1 cellular context compared by ENCODE assay signal in the genomic region with DNA sequence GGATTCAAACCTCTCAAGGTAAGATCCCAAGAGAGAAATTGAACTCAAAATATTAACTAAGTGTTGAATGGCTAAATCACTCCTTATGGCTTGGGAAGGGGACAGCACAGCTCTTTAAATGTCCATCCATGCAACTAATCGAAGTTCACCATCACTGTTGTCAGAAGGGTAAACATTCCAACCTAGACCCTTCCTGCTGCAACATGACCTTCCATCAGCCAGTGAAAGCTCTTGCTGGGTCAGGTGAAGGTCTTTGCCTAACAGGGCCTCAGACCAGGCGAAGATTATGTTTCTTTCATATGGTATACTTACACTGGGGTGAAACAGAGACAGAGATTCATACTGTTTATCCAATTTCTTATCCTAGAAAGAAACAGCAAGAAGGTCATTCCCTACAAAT.
TF ChIP-seq lines count a peak whose summit lies in the region.

No MANE protein-coding gene starts in this region.

TF ChIP-seq in HepG2, 621 proteins besides CTCF, POLR2A, EP300 and RAD21 (continued from another document):
- TF ChIP-seq, protein P1, sequence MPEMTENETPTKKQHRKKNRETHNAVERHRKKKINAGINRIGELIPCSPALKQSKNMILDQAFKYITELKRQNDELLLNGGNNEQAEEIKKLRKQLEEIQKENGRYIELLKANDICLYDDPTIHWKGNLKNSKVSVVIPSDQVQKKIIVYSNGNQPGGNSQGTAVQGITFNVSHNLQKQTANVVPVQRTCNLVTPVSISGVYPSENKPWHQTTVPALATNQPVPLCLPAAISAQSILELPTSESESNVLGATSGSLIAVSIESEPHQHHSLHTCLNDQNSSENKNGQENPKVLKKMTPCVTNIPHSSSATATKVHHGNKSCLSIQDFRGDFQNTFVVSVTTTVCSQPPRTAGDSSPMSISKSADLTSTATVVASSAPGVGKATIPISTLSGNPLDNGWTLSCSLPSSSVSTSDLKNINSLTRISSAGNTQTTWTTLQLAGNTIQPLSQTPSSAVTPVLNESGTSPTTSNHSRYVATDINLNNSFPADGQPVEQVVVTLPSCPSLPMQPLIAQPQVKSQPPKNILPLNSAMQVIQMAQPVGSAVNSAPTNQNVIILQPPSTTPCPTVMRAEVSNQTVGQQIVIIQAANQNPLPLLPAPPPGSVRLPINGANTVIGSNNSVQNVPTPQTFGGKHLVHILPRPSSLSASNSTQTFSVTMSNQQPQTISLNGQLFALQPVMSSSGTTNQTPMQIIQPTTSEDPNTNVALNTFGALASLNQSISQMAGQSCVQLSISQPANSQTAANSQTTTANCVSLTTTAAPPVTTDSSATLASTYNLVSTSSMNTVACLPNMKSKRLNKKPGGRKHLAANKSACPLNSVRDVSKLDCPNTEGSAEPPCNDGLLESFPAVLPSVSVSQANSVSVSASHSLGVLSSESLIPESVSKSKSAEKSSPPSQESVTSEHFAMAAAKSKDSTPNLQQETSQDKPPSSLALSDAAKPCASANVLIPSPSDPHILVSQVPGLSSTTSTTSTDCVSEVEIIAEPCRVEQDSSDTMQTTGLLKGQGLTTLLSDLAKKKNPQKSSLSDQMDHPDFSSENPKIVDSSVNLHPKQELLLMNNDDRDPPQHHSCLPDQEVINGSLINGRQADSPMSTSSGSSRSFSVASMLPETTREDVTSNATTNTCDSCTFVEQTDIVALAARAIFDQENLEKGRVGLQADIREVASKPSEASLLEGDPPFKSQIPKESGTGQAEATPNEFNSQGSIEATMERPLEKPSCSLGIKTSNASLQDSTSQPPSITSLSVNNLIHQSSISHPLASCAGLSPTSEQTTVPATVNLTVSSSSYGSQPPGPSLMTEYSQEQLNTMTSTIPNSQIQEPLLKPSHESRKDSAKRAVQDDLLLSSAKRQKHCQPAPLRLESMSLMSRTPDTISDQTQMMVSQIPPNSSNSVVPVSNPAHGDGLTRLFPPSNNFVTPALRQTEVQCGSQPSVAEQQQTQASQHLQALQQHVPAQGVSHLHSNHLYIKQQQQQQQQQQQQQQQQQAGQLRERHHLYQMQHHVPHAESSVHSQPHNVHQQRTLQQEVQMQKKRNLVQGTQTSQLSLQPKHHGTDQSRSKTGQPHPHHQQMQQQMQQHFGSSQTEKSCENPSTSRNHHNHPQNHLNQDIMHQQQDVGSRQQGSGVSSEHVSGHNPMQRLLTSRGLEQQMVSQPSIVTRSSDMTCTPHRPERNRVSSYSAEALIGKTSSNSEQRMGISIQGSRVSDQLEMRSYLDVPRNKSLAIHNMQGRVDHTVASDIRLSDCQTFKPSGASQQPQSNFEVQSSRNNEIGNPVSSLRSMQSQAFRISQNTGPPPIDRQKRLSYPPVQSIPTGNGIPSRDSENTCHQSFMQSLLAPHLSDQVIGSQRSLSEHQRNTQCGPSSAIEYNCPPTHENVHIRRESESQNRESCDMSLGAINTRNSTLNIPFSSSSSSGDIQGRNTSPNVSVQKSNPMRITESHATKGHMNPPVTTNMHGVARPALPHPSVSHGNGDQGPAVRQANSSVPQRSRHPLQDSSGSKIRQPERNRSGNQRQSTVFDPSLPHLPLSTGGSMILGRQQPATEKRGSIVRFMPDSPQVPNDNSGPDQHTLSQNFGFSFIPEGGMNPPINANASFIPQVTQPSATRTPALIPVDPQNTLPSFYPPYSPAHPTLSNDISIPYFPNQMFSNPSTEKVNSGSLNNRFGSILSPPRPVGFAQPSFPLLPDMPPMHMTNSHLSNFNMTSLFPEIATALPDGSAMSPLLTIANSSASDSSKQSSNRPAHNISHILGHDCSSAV (CRISPR knock-in tag; IDR thresholded peaks at IDR 0.05; ENCODE audit: borderline replicate concordance): no peak
- TF ChIP-seq ZNF816 (CRISPR knock-in tag; IDR thresholded peaks at IDR 0.05; ENCODE audit: borderline replicate concordance) (no peak), IRF2 (CRISPR knock-in tag; IDR thresholded peaks at IDR 0.05) (peak; percentile 31; the same call in 1 of the 2 replicates), ZGPAT (CRISPR knock-in tag; IDR thresholded peaks at IDR 0.05) (no peak), PHF20 (CRISPR knock-in tag; IDR thresholded peaks at IDR 0.05) (no peak), GATAD1 (CRISPR knock-in tag; IDR thresholded peaks at IDR 0.05) (no peak), SPEN (CRISPR knock-in tag; IDR thresholded peaks at IDR 0.05; ENCODE audit: low read depth) (no peak), DBP (CRISPR knock-in tag; IDR thresholded peaks at IDR 0.05; ENCODE audit: not compliant biosample characterization) (no peak), ZNF280B (CRISPR knock-in tag; IDR thresholded peaks at IDR 0.05; ENCODE audit: borderline replicate concordance) (no peak), TOPORS (CRISPR knock-in tag; IDR thresholded peaks at IDR 0.05) (no peak), SETDB1 (CRISPR knock-in tag; IDR thresholded peaks at IDR 0.05; ENCODE audit: borderline replicate concordance) (no peak), SRF (IDR thresholded peaks at IDR 0.05; ENCODE audit: low read depth, low read length) (no peak), MEIS1 (CRISPR knock-in tag; IDR thresholded peaks at IDR 0.05; ENCODE audit: borderline replicate concordance) (no peak), PHF5A (CRISPR knock-in tag; IDR thresholded peaks at IDR 0.05; ENCODE audit: low read depth, unreplicated experiment) (no peak), TFDP2 (CRISPR knock-in tag; IDR thresholded peaks at IDR 0.05) (no peak; the same call in 1 of the 2 replicates)
- TF ChIP-seq, protein P2, sequence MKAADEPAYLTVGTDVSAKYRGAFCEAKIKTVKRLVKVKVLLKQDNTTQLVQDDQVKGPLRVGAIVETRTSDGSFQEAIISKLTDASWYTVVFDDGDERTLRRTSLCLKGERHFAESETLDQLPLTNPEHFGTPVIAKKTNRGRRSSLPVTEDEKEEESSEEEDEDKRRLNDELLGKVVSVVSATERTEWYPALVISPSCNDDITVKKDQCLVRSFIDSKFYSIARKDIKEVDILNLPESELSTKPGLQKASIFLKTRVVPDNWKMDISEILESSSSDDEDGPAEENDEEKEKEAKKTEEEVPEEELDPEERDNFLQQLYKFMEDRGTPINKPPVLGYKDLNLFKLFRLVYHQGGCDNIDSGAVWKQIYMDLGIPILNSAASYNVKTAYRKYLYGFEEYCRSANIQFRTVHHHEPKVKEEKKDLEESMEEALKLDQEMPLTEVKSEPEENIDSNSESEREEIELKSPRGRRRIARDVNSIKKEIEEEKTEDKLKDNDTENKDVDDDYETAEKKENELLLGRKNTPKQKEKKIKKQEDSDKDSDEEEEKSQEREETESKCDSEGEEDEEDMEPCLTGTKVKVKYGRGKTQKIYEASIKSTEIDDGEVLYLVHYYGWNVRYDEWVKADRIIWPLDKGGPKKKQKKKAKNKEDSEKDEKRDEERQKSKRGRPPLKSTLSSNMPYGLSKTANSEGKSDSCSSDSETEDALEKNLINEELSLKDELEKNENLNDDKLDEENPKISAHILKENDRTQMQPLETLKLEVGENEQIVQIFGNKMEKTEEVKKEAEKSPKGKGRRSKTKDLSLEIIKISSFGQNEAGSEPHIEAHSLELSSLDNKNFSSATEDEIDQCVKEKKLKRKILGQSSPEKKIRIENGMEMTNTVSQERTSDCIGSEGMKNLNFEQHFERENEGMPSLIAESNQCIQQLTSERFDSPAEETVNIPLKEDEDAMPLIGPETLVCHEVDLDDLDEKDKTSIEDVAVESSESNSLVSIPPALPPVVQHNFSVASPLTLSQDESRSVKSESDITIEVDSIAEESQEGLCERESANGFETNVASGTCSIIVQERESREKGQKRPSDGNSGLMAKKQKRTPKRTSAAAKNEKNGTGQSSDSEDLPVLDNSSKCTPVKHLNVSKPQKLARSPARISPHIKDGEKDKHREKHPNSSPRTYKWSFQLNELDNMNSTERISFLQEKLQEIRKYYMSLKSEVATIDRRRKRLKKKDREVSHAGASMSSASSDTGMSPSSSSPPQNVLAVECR (CRISPR knock-in tag; IDR thresholded peaks at IDR 0.05; ENCODE audit: borderline replicate concordance): no peak
- TF ChIP-seq, protein P3, sequence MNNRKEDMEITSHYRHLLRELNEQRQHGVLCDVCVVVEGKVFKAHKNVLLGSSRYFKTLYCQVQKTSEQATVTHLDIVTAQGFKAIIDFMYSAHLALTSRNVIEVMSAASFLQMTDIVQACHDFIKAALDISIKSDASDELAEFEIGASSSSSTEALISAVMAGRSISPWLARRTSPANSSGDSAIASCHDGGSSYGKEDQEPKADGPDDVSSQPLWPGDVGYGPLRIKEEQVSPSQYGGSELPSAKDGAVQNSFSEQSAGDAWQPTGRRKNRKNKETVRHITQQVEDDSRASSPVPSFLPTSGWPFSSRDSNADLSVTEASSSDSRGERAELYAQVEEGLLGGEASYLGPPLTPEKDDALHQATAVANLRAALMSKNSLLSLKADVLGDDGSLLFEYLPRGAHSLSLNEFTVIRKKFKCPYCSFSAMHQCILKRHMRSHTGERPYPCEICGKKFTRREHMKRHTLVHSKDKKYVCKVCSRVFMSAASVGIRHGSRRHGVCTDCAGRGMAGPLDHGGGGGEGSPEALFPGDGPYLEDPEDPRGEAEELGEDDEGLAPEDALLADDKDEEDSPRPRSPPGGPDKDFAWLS (CRISPR knock-in tag; IDR thresholded peaks at IDR 0.05; ENCODE audit: borderline replicate concordance): no peak
- TF ChIP-seq, protein P4, sequence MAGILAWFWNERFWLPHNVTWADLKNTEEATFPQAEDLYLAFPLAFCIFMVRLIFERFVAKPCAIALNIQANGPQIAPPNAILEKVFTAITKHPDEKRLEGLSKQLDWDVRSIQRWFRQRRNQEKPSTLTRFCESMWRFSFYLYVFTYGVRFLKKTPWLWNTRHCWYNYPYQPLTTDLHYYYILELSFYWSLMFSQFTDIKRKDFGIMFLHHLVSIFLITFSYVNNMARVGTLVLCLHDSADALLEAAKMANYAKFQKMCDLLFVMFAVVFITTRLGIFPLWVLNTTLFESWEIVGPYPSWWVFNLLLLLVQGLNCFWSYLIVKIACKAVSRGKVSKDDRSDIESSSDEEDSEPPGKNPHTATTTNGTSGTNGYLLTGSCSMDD (CRISPR knock-in tag; IDR thresholded peaks at IDR 0.05): no peak
- TF ChIP-seq, protein P5, sequence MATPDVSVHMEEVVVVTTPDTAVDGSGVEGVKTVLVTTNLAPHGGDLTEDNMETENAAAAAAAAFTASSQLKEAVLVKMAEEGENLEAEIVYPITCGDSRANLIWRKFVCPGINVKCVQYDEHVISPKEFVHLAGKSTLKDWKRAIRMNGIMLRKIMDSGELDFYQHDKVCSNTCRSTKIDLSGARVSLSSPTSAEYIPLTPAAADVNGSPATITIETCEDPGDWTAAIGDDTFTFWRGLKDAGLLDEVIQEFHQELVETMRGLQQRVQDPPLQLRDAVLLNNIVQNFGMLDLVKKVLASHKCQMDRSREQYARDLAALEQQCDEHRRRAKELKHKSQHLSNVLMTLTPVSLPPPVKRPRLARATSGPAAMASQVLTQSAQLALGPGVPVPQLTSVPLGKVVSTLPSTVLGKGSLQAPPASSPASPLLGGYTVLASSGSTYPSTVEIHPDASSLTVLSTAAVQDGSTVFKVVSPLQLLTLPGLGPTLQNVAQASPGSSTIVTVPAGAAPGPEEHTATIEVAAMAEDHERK (CRISPR knock-in tag; IDR thresholded peaks at IDR 0.05; ENCODE audit: low read depth): no peak
